Comparison of ENCODE assay signal across 13 cellular contexts in the genomic region with DNA sequence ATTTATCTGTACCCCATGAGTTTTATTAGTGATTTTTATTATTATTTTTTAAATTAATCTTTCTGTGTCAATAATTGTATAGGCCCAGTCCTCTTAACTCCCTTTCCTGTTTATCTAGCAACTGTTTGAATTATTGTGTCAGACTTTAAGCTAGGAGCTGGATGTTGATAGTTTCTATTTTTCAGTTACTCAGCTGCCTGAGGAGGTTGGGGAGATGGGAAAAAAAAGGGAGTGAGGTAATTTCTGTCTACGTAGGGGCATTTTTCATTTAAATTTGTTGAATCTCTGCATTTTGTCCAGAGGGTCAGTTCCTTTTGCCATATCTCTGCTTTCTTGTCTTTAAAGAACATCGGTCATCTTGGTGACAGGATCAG. TPM values are rescaled to one million over a fixed set of nuclear protein-coding genes. Genes with fewer than 3 reads are reported as not detected.
DNase-seq lines count a peak whose midpoint lies in the region; ATAC-seq and TF ChIP-seq lines count a peak whose summit lies in the region.
"Had no signal": no experiment of that assay in that cellular context is flagged by ENCODE, and none has a peak within 500 bp of the region (broad histone marks: within the 10 kb centered on the region; RNA-seq: fewer than 3 reads in every experiment).

No MANE protein-coding gene starts in this region.

- H2BK12ac ChIP-seq in H9 (ENCODE audit: insufficient read length, low read depth, low read length) = no peak overlapping the region

- no peaks in the 10 kb centered on the region for H3K79me1 ChIP-seq in H9 (ENCODE audit: insufficient read depth, low read depth, low read length, poor library complexity, severe bottlenecking)

- peak overlapping the region in 1 of 3 experiments; percentile 8; a peak in 1 of 7 replicates for H3K27ac Mint-ChIP-seq in H9
- H3K27ac Mint-ChIP-seq in chondrocyte (ENCODE audit: unreplicated experiment) = peak overlapping the region; percentile 0
- H3K27ac Mint-ChIP-seq in neural progenitor cell = no peak overlapping the region
- H3K27ac Mint-ChIP-seq: activated T-helper 2 cell treated with anti-CD3 and anti-CD28 coated beads, Interferon-gamma antibody, Interleukin-2, Interleukin-4, amounts not matched to agents 10 μg/mL and 5 μg/mL and 100 μg/mL, durations not matched to agents 14 hours and 24 hours and 36 hours; CD4-positive, alpha-beta memory T cell had no signal

- H3K9ac ChIP-seq in H9 (ENCODE audit: extremely low read depth, insufficient read length, low read length) (no peak overlapping the region), neural progenitor cell (no peak overlapping the region)

- H2AK5ac ChIP-seq in H9 (ENCODE audit: insufficient read length, low read length) = no peak overlapping the region

- no peak overlapping the region for H3T11ph ChIP-seq in H9 (ENCODE audit: low read length)

- no peak overlapping the region for H3K23ac ChIP-seq in H9 (ENCODE audit: insufficient read length, low read depth, low read length)

- H2BK15ac ChIP-seq in H9 (ENCODE audit: low read depth, low read length) = no peak overlapping the region

- H3K14ac ChIP-seq in H9 (ENCODE audit: insufficient read depth, low read length) = no peak overlapping the region

- peaks cover 4% of the 10 kb centered on the region for H3K23me2 ChIP-seq in H9 (ENCODE audit: insufficient read length, low read depth, low read length, poor library complexity, severe bottlenecking)

- H3K4ac ChIP-seq in H9 (ENCODE audit: low read depth, low read length) = no peak overlapping the region

- peaks cover 11% of the 10 kb centered on the region for H3K27me3 Mint-ChIP-seq in H9 (ENCODE audit: low read depth)
- H3K27me3 Mint-ChIP-seq in chondrocyte (ENCODE audit: low read depth) = peaks cover 13% of the 10 kb centered on the region
- peaks cover 4% of the 10 kb centered on the region for H3K27me3 Mint-ChIP-seq in neural progenitor cell (ENCODE audit: insufficient read depth, low read depth)

- H3F3A ChIP-seq in neural progenitor cell (ENCODE audit: low read depth) = peaks cover 11% of the 10 kb centered on the region

- no peak overlapping the region for H2BK20ac ChIP-seq in H9 (ENCODE audit: low read depth, low read length, poor library complexity, severe bottlenecking)

- H3K4me1 Mint-ChIP-seq in H9 (peaks cover 14 to 24% of the 10 kb centered on the region in 2 experiments), chondrocyte (ENCODE audit: low read depth) (peaks cover 19% of the 10 kb centered on the region), neural progenitor cell (peaks cover 23% of the 10 kb centered on the region)

- no CpG with 5 or more reads among the region's 2 CpGs for WGBS in H9 (ENCODE audit: extremely low coverage, insufficient read length, low lambda C conversion rate)

- H2AFZ ChIP-seq in H9 (ENCODE audit: low read length) (no peak overlapping the region), neural progenitor cell (replicated peaks) (no peak overlapping the region)

- no peak overlapping the region for H4K91ac ChIP-seq in H9 (ENCODE audit: insufficient read length, low read depth, low read length)

- peak overlapping the region; percentile 63 for H3K4me2 ChIP-seq in H9 (ENCODE audit: insufficient read depth, insufficient read length, low read length)
- peak overlapping the region; percentile 84 for H3K4me2 ChIP-seq in neural progenitor cell

- H3K36me3 ChIP-seq in neural progenitor cell = no peaks in the 10 kb centered on the region
- H3K36me3 ChIP-seq: esophagus squamous epithelium, Peyer's patch had no signal

- H3K18ac ChIP-seq in H9 (ENCODE audit: insufficient read length, low read depth, low read length) = no peak overlapping the region

- H3K27ac ChIP-seq in H9 (ENCODE audit: insufficient read length, low read depth, low read length) = no peak overlapping the region
- H3K27ac ChIP-seq in neural progenitor cell = no peak overlapping the region
- H3K27ac ChIP-seq: esophagus squamous epithelium had no signal

- DNase-seq in H9 (no peak), NAMALWA (ENCODE audit: low spot score) (peak; percentile 19), chondrocyte (ENCODE audit: low spot score) (no peak), neural progenitor cell (ENCODE audit: low spot score) (no peak), iPS-NIHi7 (ENCODE audit: extremely low spot score) (no peak)
- DNase-seq in stimulated activated naive CD8-positive, alpha-beta T cell treated with anti-CD3 and anti-CD28 coated beads, Interleukin-15, Interleukin-2, amounts not matched to agents 100 U/mL and 50 U/mL, for 24 hours = no peak
- DNase-seq: activated CD4-positive, alpha-beta T cell treated with anti-CD3 and anti-CD28 coated beads, Interleukin-2, amount 50 U/mL, for 1 hour; CD4-positive, alpha-beta memory T cell; esophagus squamous epithelium; NCI-H2081 treated with DMSO at 0.1 percent for 48 hours had no signal

- H4K5ac ChIP-seq in H9 (ENCODE audit: insufficient read length, low read depth, low read length) = no peak overlapping the region

- TF ChIP-seq CTCF in H9 (conservative IDR thresholded peaks at IDR 0.05) (no peak), chondrocyte (IDR thresholded peaks at IDR 0.05) (no peak), neural progenitor cell (IDR thresholded peaks at IDR 0.05) (no peak)

- peak overlapping the region; percentile 47 for H3K4me3 ChIP-seq in neural progenitor cell

- no peak overlapping the region for H3K56ac ChIP-seq in H9 (ENCODE audit: insufficient read length, low read depth, low read length)

- H3K79me2 ChIP-seq in H9 (ENCODE audit: insufficient read depth, low read length) = no peaks in the 10 kb centered on the region
- no peaks in the 10 kb centered on the region for H3K79me2 ChIP-seq in neural progenitor cell (ENCODE audit: low read depth)

- H4K20me1 ChIP-seq in H9 (ENCODE audit: control insufficient read depth, insufficient read depth, insufficient read length) = no peaks in the 10 kb centered on the region
- H4K20me1 ChIP-seq in neural progenitor cell (ENCODE audit: low read depth) = no peaks in the 10 kb centered on the region

- H3K36me3 Mint-ChIP-seq in H9 (ENCODE audit: insufficient read depth in 1 of 3, low read depth in 3 of 3) (peaks cover 0 to 4% (median 0%) of the 10 kb centered on the region in 3 experiments; a peak in 1 of 7 replicates), chondrocyte (ENCODE audit: low read depth) (peaks cover 1% of the 10 kb centered on the region), neural progenitor cell (no peaks in the 10 kb centered on the region)

- H3K4me3 Mint-ChIP-seq in H9 = peak overlapping the region; percentile 69 to 80; a peak in 3 of 5 replicates
- H3K4me3 Mint-ChIP-seq in chondrocyte (ENCODE audit: unreplicated experiment) = no peak overlapping the region
- peak overlapping the region; percentile 88 for H3K4me3 Mint-ChIP-seq in neural progenitor cell
- H3K4me3 Mint-ChIP-seq: CD4-positive, alpha-beta memory T cell had no signal

- H3K4me1 ChIP-seq in H9 (ENCODE audit: insufficient read depth, low read length) (no peaks in the 10 kb centered on the region), neural progenitor cell (peaks cover 20% of the 10 kb centered on the region)
- H3K4me1 ChIP-seq: Peyer's patch had no signal

- H3K9me3 Mint-ChIP-seq in H9 (no peaks in the 10 kb centered on the region), chondrocyte (ENCODE audit: low read depth) (peaks cover 3% of the 10 kb centered on the region), neural progenitor cell (no peaks in the 10 kb centered on the region)

- no peak overlapping the region for H4K8ac ChIP-seq in H9 (replicated peaks; ENCODE audit: insufficient read length, low read depth, low read length)

- H3K27me3 ChIP-seq in H9 (ENCODE audit: insufficient read depth, low read length) (no peaks in the 10 kb centered on the region), neural progenitor cell (peaks cover 10% of the 10 kb centered on the region)
- H3K27me3 ChIP-seq: Peyer's patch had no signal

- no peak overlapping the region for H2BK5ac ChIP-seq in H9 (ENCODE audit: insufficient read length, low read length)

- H3K9me3 ChIP-seq in H9 (ENCODE audit: control insufficient read depth, low read depth, low read length) = no peaks in the 10 kb centered on the region
- H3K9me3 ChIP-seq in neural progenitor cell (ENCODE audit: low read depth) = no peaks in the 10 kb centered on the region
- H3K9me3 ChIP-seq: esophagus squamous epithelium, Peyer's patch had no signal

- ATAC-seq in GM21723 (IDR thresholded peaks at IDR 0.05; ENCODE audit: unreplicated experiment) = no peak
- ATAC-seq in stimulated activated naive CD8-positive, alpha-beta T cell treated with anti-CD3 and anti-CD28 coated beads, Interleukin-15, Interleukin-2, amounts not matched to agents 100 U/mL and 50 U/mL, for 24 hours = no peak

- no peak overlapping the region for H2BK120ac ChIP-seq in H9 (ENCODE audit: low read depth, low read length, poor library complexity, severe bottlenecking)

RNA-seq across cellular contexts. Expression of gene ZNF518A, which starts 5.0 kb away (rescaled TPM):
- 31.0 and 36.2 TPM in 2 replicates for total RNA-seq in H9 (2021)
- 10.6 to 20.2 TPM (median 10.9 TPM) in 3 replicates for total RNA-seq in chondrocyte
- total RNA-seq in neural progenitor cell (ENCODE audit: low replicate concordance) = 50.3 and 79.9 TPM in 2 replicates
